Comparison of ENCODE assay signal across 9 cellular contexts in genomic region chr10:60130130-60130579, GRCh38.
DNase-seq lines count a peak whose midpoint lies in the region; ATAC-seq, FAIRE-seq and TF ChIP-seq lines count a peak whose summit lies in the region.
"Had no signal": no experiment of that assay in that cellular context is flagged by ENCODE, and none has a peak within 500 bp of the region (broad histone marks: within the 10 kb centered on the region; RNA-seq: fewer than 3 reads in every experiment).

No MANE protein-coding gene starts in this region.

- FAIRE-seq in H54 (lab: Jason Lieb, UNC), result peak; percentile 36
- peak; percentile 75 for FAIRE-seq in kidney (lab: Jason Lieb, UNC)

- H3K27ac ChIP-seq in kidney (ENCODE audit: low read depth in 2 of 2, low read length in 2 of 2) (no peak overlapping the region), adrenal gland (no peak overlapping the region)

- intact Hi-C loops in kidney (cut with DNase I), result no loop called here
- intact Hi-C loops in adrenal gland (cut with DNase I), result no loop called here
- intact Hi-C loops in head of caudate nucleus (cut with DNase I), result no loop called here

- 68 to 83% (median 73%) methylated on average over 1 of the region's 1 CpG for WGBS in adrenal gland, 4 donors

- peaks cover 2 to 10% of the 10 kb centered on the region in 2 donors for H3K4me1 ChIP-seq in kidney (ENCODE audit: control insufficient read depth in 1 of 2, insufficient read depth in 1 of 2, low read depth in 1 of 2, low read length in 2 of 2)
- H3K4me1 ChIP-seq in adrenal gland (replicated peaks in 1 of 2), result no peaks in the 10 kb centered on the region

- TF ChIP-seq CTCF in kidney (IDR thresholded peaks at IDR 0.05; ENCODE audit: borderline replicate concordance, extremely low read depth, insufficient read depth), result no peak
- no peak for TF ChIP-seq CTCF in adrenal gland (IDR thresholded peaks at IDR 0.05)

- DNase-seq in Caki2 (ENCODE audit: low read depth), result peak; percentile 75
- DNase-seq in H54 (ENCODE audit: insufficient read length, low spot score), result no peak
- DNase-seq in NCI-H524 (lab: John Stamatoyannopoulos, UW), result peak; percentile 51 to 77
- DNase-seq in kidney, result no peak
- no peak for DNase-seq in adrenal gland
- no peak for DNase-seq in head of caudate nucleus
- DNase-seq: activated effector memory CD4-positive, alpha-beta T cell treated with anti-CD3 and anti-CD28 coated beads, Interleukin-2, amount 50 U/mL, for 16 hours had no signal

- no peaks in the 10 kb centered on the region for H3K9me3 ChIP-seq in kidney (ENCODE audit: control insufficient read depth in 1 of 2, low read length in 2 of 2)
- no peaks in the 10 kb centered on the region for H3K9me3 ChIP-seq in adrenal gland (replicated peaks in 1 of 3)

- in situ Hi-C loops in Caki2 (cut with HindIII; ENCODE audit: low pct_unique_long_range_greater_than_20kb, low sequenced_read_pairs), result no loop called here

- no peak for TF ChIP-seq POLR2A in H54 (IDR thresholded peaks at IDR 0.05; ENCODE audit: low read depth, low read length)
- TF ChIP-seq POLR2A in adrenal gland (IDR thresholded peaks at IDR 0.05), result no peak

- no peaks in the 10 kb centered on the region for H3K27me3 ChIP-seq in adrenal gland

- H3K4me3 ChIP-seq in kidney (ENCODE audit: low read length in 2 of 2), result no peak overlapping the region
- no peak overlapping the region for H3K4me3 ChIP-seq in adrenal gland

- H3K9ac ChIP-seq in kidney (ENCODE audit: low read length in 2 of 2), result no peak overlapping the region

- ATAC-seq in GM18858 (IDR thresholded peaks at IDR 0.05; ENCODE audit: unreplicated experiment) (no peak), GM19455 (IDR thresholded peaks at IDR 0.05; ENCODE audit: unreplicated experiment) (no peak)

- peaks cover 2 to 16% of the 10 kb centered on the region in 2 donors for H3K36me3 ChIP-seq in kidney (ENCODE audit: control insufficient read depth in 1 of 2, insufficient read depth in 2 of 2, low read length in 2 of 2)
- H3K36me3 ChIP-seq in adrenal gland (replicated peaks in 1 of 2), result no peaks in the 10 kb centered on the region

Comparison
In these comparisons a context has a peak if more than half of its experiments do, and no peak if none do; other contexts are left out.
1. DNase-seq: peak in Caki2 (single experiment) and NCI-H524 (2 of 2); none in H54 (single experiment), kidney (single experiment), adrenal gland (0 of 7) and head of caudate nucleus (0 of 42).